Comparison of ENCODE assay signal across 8 cellular contexts in genomic region chr14:105398726-105399440, GRCh38. TPM values are rescaled to one million over a fixed set of nuclear protein-coding genes. Genes with fewer than 3 reads are reported as not detected.
DNase-seq lines count a peak whose midpoint lies in the region; ATAC-seq and TF ChIP-seq lines count a peak whose summit lies in the region.

No MANE protein-coding gene starts in this region.

- peak overlapping the region; percentile 80 to 90 for H3K4me3 ChIP-seq in ascending aorta
- peak overlapping the region; percentile 62; the same call in 1 of the 2 replicates for H3K4me3 ChIP-seq in iPS-20b (ENCODE audit: low read length)

- peak overlapping the region; percentile 58; the same call in 1 of the 2 replicates for H3K9ac ChIP-seq in iPS-20b (ENCODE audit: low read depth, low read length)

- no peak for DNase-seq in activated T-cell treated with anti-CD3 and anti-CD28 coated beads, Interleukin-2, amount 50 U/mL, for 4 hours
- no peak for DNase-seq in activated T-cell treated with anti-CD3 and anti-CD28 coated beads for 4 hours
- peak; percentile 89 for DNase-seq in NCI-H748 (lab: John Stamatoyannopoulos, UW; ENCODE audit: unreplicated experiment)
- no peak for DNase-seq in ascending aorta (ENCODE audit: low spot score in 2 of 2)
- DNase-seq in stimulated activated naive B cell treated with anti-CD40 and anti-IgM and Interleukin-4, amounts not matched to agents 10 μg/mL and 1 μg/mL and 100 μg/mL, for 72 hours: no peak
- no peak for DNase-seq in mesenteric fat pad (ENCODE audit: low spot score)

- intact Hi-C loops in ascending aorta (cut with DNase I): loop anchor here (2.0 to 5.0 kb wide), 3 partner anchors 16 to 92 kb away; partner anchors contain the start of genes PACS2 and TEDC1

- H3K27ac ChIP-seq in ascending aorta (peak overlapping the region; percentile 71 to 77), iPS-20b (ENCODE audit: low read length) (no peak overlapping the region)

- no peaks in the 10 kb centered on the region for H3K27me3 Mint-ChIP-seq in activated T-cell treated with anti-CD3 and anti-CD28 coated beads, Interleukin-2, amount 50 U/mL, for 4 hours (ENCODE audit: low read depth)
- no peaks in the 10 kb centered on the region for H3K27me3 Mint-ChIP-seq in stimulated activated naive B cell treated with anti-CD40 and anti-IgM and Interleukin-4, amounts not matched to agents 10 μg/mL and 1 μg/mL and 100 μg/mL, for 72 hours

- peaks cover 25% of the 10 kb centered on the region for H3K4me1 Mint-ChIP-seq in activated T-cell treated with anti-CD3 and anti-CD28 coated beads, Interleukin-2, amount 50 U/mL, for 4 hours (ENCODE audit: low read depth)
- peaks cover 18 to 41% of the 10 kb centered on the region in 2 donors for H3K4me1 Mint-ChIP-seq in stimulated activated naive B cell treated with anti-CD40 and anti-IgM and Interleukin-4, amounts not matched to agents 10 μg/mL and 1 μg/mL and 100 μg/mL, for 72 hours

- peak overlapping the region; percentile 97 for H3K27ac Mint-ChIP-seq in stimulated activated naive B cell treated with anti-CD40 and anti-IgM and Interleukin-4, amounts not matched to agents 10 μg/mL and 1 μg/mL and 100 μg/mL, for 72 hours

- peaks cover 15% of the 10 kb centered on the region for H3K36me3 Mint-ChIP-seq in activated T-cell treated with anti-CD3 and anti-CD28 coated beads, Interleukin-2, amount 50 U/mL, for 4 hours (ENCODE audit: insufficient read depth)
- H3K36me3 Mint-ChIP-seq in stimulated activated naive B cell treated with anti-CD40 and anti-IgM and Interleukin-4, amounts not matched to agents 10 μg/mL and 1 μg/mL and 100 μg/mL, for 72 hours: peaks cover 27 to 39% of the 10 kb centered on the region in 2 donors

- H3K27me3 ChIP-seq in ascending aorta: no peaks in the 10 kb centered on the region
- H3K27me3 ChIP-seq in iPS-20b (ENCODE audit: insufficient read depth, low read length): peaks cover 19% of the 10 kb centered on the region

- H3K4me3 Mint-ChIP-seq in activated T-cell treated with anti-CD3 and anti-CD28 coated beads, Interleukin-2, amount 50 U/mL, for 4 hours: peak overlapping the region; percentile 87
- H3K4me3 Mint-ChIP-seq in stimulated activated naive B cell treated with anti-CD40 and anti-IgM and Interleukin-4, amounts not matched to agents 10 μg/mL and 1 μg/mL and 100 μg/mL, for 72 hours: peak overlapping the region; percentile 89 to 95

- H3K9me3 ChIP-seq in ascending aorta (peaks cover 0 to 25% of the 10 kb centered on the region in 2 donors), iPS-20b (ENCODE audit: insufficient read depth, low read depth, low read length) (peaks cover 48% of the 10 kb centered on the region)

- peaks cover 13% of the 10 kb centered on the region for H3K9me3 Mint-ChIP-seq in activated T-cell treated with anti-CD3 and anti-CD28 coated beads, Interleukin-2, amount 50 U/mL, for 4 hours
- no peaks in the 10 kb centered on the region for H3K9me3 Mint-ChIP-seq in stimulated activated naive B cell treated with anti-CD40 and anti-IgM and Interleukin-4, amounts not matched to agents 10 μg/mL and 1 μg/mL and 100 μg/mL, for 72 hours

- TF ChIP-seq CTCF in ascending aorta (IDR thresholded peaks at IDR 0.05): no peak

- peaks cover 11 to 19% of the 10 kb centered on the region in 2 donors for H3K36me3 ChIP-seq in ascending aorta
- H3K36me3 ChIP-seq in iPS-20b (ENCODE audit: insufficient read depth, low read depth, low read length): peaks cover 18% of the 10 kb centered on the region

- peak; percentile 62 to 66 for ATAC-seq in activated T-cell treated with anti-CD3 and anti-CD28 coated beads, Interleukin-2, amount 50 U/mL, for 4 hours
- peak; percentile 38 for ATAC-seq in HG02840 (IDR thresholded peaks at IDR 0.05; ENCODE audit: low FRiP score, unreplicated experiment)
- peak; percentile 64 to 67 for ATAC-seq in stimulated activated naive B cell treated with anti-CD40 and anti-IgM and Interleukin-4, amounts not matched to agents 10 μg/mL and 1 μg/mL and 100 μg/mL, for 72 hours (replicated peaks)

- H3K4me1 ChIP-seq in ascending aorta: peaks cover 8% of the 10 kb centered on the region in 2 donors
- no peaks in the 10 kb centered on the region for H3K4me1 ChIP-seq in iPS-20b (ENCODE audit: insufficient read depth, low read length)

RNA-seq across cellular contexts. Expression of gene TEX22, which starts 0.5 kb away (rescaled TPM):
- 1 to 10 TPM in 2 of 3 donors, under 1 TPM in 1; 0.71 to 1.7 (median 1.2) TPM for total RNA-seq in activated T-cell treated with anti-CD3 and anti-CD28 coated beads, Interleukin-2, amount 50 U/mL, for 4 hours
- total RNA-seq in ascending aorta: not detected
- not detected for total RNA-seq in mesenteric fat pad

RNA-seq across cellular contexts. Expression of gene MTA1, which starts 20.7 kb away (rescaled TPM):
- 100 to 1,000 TPM; 154 to 166 (median 154) TPM for total RNA-seq in activated T-cell treated with anti-CD3 and anti-CD28 coated beads, Interleukin-2, amount 50 U/mL, for 4 hours
- total RNA-seq in ascending aorta: 118 TPM
- total RNA-seq in mesenteric fat pad: 87.1 TPM
